ENCODE assay signal across 20 cellular contexts in the genomic region with DNA sequence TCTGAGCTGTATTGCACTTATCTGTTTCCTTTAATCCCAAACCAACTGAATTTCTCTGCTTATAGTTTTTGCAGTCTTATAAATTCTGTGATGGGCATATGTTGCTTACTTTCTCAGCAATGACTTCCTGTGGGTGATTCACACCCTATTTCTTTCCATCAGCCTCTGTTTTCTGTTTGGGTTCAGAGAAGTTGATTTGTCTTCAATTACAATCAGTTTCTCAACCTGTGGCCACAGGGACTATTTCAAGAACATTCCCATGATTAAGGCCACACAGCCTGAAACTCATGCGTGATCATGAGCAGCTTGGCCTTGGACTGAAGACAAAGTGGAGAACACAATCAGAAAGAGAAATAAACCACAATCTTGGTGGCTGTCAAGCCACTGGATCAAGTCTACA.
"Had no signal": no experiment of that assay in that cellular context is flagged by ENCODE, and none has a peak within 500 bp of the region (broad histone marks: within the 10 kb centered on the region; RNA-seq: fewer than 3 reads in every experiment).

No MANE protein-coding gene starts in this region.

- H3K4me3 ChIP-seq: colonic mucosa, right lobe of liver, smooth muscle cell, testis, upper lobe of left lung had no signal

- H3K4me2 ChIP-seq: smooth muscle cell had no signal

- H3K27ac ChIP-seq: colonic mucosa, parathyroid adenoma, right lobe of liver, testis, upper lobe of left lung had no signal

- H3K4me1 Mint-ChIP-seq: stimulated activated effector memory CD8-positive, alpha-beta T cell treated with anti-CD3 and anti-CD28 coated beads, Interleukin-12 subunit alpha, Interleukin-12 subunit beta, amount 100 ng/mL, for 72 hours had no signal

- H3K9ac ChIP-seq: parathyroid adenoma had no signal

- H3K27me3 ChIP-seq: colonic mucosa, right lobe of liver, testis, upper lobe of left lung had no signal

- H2AFZ ChIP-seq: parathyroid adenoma had no signal

- ATAC-seq: natural killer cell; right lobe of liver; stimulated activated effector memory CD8-positive, alpha-beta T cell treated with anti-CD3 and anti-CD28 coated beads, Interleukin-12 subunit alpha, Interleukin-12 subunit beta, amount 100 ng/mL, for 72 hours had no signal

- H3K4me3 Mint-ChIP-seq: immature natural killer cell; natural killer cell; stimulated activated effector memory CD8-positive, alpha-beta T cell treated with anti-CD3 and anti-CD28 coated beads, Interleukin-12 subunit alpha, Interleukin-12 subunit beta, amount 100 ng/mL, for 72 hours had no signal

- H3K36me3 ChIP-seq: colonic mucosa, right lobe of liver, upper lobe of left lung had no signal

- H3K36me3 Mint-ChIP-seq: stimulated activated effector memory CD8-positive, alpha-beta T cell treated with anti-CD3 and anti-CD28 coated beads, Interleukin-12 subunit alpha, Interleukin-12 subunit beta, amount 100 ng/mL, for 72 hours had no signal

- H3K79me2 ChIP-seq: parathyroid adenoma had no signal

- DNase-seq: activated CD4-positive, alpha-beta T cell treated with anti-CD3 and anti-CD28 coated beads, Interleukin-2, amount 50 U/mL, for 1 hour; activated CD4-positive, CD25-positive, alpha-beta regulatory T cell treated with anti-CD3 and anti-CD28 coated beads, Interleukin-2, amount 50 U/mL, for 72 hours; activated CD8-positive, alpha-beta memory T cell treated with anti-CD3 and anti-CD28 coated beads for 24 hours; activated CD8-positive, alpha-beta memory T cell treated with anti-CD3 and anti-CD28 coated beads, Interleukin-2, amount 50 U/mL, for 48 hours; activated effector memory CD4-positive, alpha-beta T cell treated with Interleukin-2 at 50 U/mL for 16 hours; activated naive CD4-positive, alpha-beta T cell treated with anti-CD3 and anti-CD28 coated beads, Interleukin-2, amount 50 U/mL, for 16 hours; activated T-cell treated with anti-CD3 and anti-CD28 coated beads, Interleukin-2, amount 50 U/mL, for 48 hours; caudate nucleus; colonic mucosa; immature natural killer cell; natural killer cell; right lobe of liver; stimulated activated CD4-positive, alpha-beta T cell treated with anti-CD3 and anti-CD28 coated beads, Interleukin-4, amount 100 ng/mL, for 24 hours; T-helper 1 cell; T1000; testis; upper lobe of left lung had no signal

- H3K9me3 ChIP-seq: colonic mucosa, right lobe of liver, testis, upper lobe of left lung had no signal

- H3K27ac Mint-ChIP-seq: immature natural killer cell; natural killer cell; stimulated activated effector memory CD8-positive, alpha-beta T cell treated with anti-CD3 and anti-CD28 coated beads, Interleukin-12 subunit alpha, Interleukin-12 subunit beta, amount 100 ng/mL, for 72 hours had no signal

- H3K4me1 ChIP-seq: colonic mucosa, parathyroid adenoma, right lobe of liver, testis had no signal
